ENCODE assay signal across 8 cellular contexts in the genomic region with DNA sequence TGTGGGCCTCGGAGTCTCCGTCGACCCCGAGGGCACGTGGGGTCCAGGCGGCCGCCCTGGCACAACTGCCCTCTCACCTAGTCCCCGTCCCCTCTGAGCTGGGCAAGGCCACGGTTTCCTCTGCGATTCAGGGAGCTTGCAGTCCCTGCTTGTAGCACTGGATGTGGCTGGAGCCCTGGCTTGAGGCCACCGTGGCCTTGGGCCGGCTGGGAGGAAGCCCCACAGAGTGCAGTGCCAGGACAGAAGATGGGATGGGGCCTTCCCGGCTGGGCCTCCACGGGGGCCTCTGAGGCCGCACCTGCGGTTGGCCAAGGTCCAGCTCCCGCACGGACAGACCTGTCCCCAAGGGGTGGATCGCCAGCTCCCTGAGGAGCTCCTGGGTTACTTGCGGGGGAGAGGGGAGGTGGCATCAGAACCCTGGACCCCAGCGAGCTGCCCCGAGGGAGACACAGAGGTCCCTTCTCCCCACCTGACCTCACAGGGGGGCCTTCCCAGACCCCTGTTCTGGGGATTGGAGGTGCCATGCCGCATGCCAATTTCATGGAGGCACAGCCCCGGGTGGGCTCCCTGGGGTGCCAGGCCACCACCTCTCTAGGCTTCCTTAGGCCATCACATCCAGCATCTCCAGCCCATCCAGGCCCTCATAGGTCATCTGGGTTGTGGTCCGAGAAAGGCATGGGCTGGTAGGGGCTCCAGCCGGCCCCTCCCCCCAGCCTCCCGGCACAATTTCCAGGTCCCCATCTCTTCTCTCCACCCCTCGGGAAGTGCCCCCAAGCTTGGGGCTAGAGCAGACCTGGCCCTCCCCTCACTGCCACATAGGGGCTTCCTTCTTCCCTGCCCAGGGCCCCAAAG.
DNase-seq lines count a peak whose midpoint lies in the region; ATAC-seq and TF ChIP-seq lines count a peak whose summit lies in the region.

No MANE protein-coding gene starts in this region.

- H3K4me1 ChIP-seq in CD8-positive, alpha-beta T cell (ENCODE audit: insufficient read depth, low read length) = peaks cover 36% of the 10 kb centered on the region
- H3K4me1 ChIP-seq in RWPE2 (ENCODE audit: insufficient read depth, poor library complexity, severe bottlenecking) = no peaks in the 10 kb centered on the region

- no peaks in the 10 kb centered on the region for H3K9me3 ChIP-seq in CD8-positive, alpha-beta T cell (ENCODE audit: low read length)
- no peaks in the 10 kb centered on the region for H3K9me3 ChIP-seq in RWPE2 (ENCODE audit: severe bottlenecking)

- POLR2A ChIA-PET in CD8-positive, alpha-beta T cell (lab: Charles Lee) = interaction anchor here (3.7 kb wide), 1 partner anchor 10 kb away, joined by 30 read pairs; no protein-coding TSS in a partner anchor

- H3K27ac Mint-ChIP-seq in CD8-positive, alpha-beta T cell = peak overlapping the region; percentile 90
- H3K27ac Mint-ChIP-seq in type B pancreatic cell = no peak overlapping the region

- no peak overlapping the region for H3K27ac ChIP-seq in CD8-positive, alpha-beta T cell (ENCODE audit: low read depth, low read length)
- H3K27ac ChIP-seq in RWPE2 (ENCODE audit: poor library complexity, severe bottlenecking) (peak overlapping the region; percentile 34), brain microvascular endothelial cell (no peak overlapping the region)

- peaks cover 30% of the 10 kb centered on the region for H3K36me3 Mint-ChIP-seq in CD8-positive, alpha-beta T cell
- H3K36me3 Mint-ChIP-seq in type B pancreatic cell = peaks cover 11% of the 10 kb centered on the region

- in situ Hi-C loops in brain microvascular endothelial cell (cut with HindIII; ENCODE audit: low pct_ligation_motif_present, low sequenced_read_pairs) = loop anchor here (25.0 kb wide), 1 partner anchor 98 kb away; no protein-coding TSS in a partner anchor

- no peak overlapping the region for H3K4me3 Mint-ChIP-seq in CD8-positive, alpha-beta T cell
- no peak overlapping the region for H3K4me3 Mint-ChIP-seq in type B pancreatic cell

- no peaks in the 10 kb centered on the region for H3K27me3 Mint-ChIP-seq in CD8-positive, alpha-beta T cell (ENCODE audit: low read depth)
- no peaks in the 10 kb centered on the region for H3K27me3 Mint-ChIP-seq in type B pancreatic cell

- TF ChIP-seq CTCF in CD8-positive, alpha-beta T cell (IDR thresholded peaks at IDR 0.05) = no peak
- TF ChIP-seq CTCF in RWPE2 (IDR thresholded peaks at IDR 0.05; ENCODE audit: poor library complexity, severe bottlenecking) = no peak
- TF ChIP-seq CTCF in type B pancreatic cell (conservative IDR thresholded peaks at IDR 0.05) = no peak
- TF ChIP-seq CTCF in brain microvascular endothelial cell (IDR thresholded peaks at IDR 0.05; ENCODE audit: low read depth, low read length, missing control alignments) = no peak

- ATAC-seq in CD8-positive, alpha-beta T cell = no peak
- ATAC-seq in RWPE2 (ENCODE audit: low read depth) = no peak
- no peak for ATAC-seq in left ventricle myocardium superior
- ATAC-seq in sciatic nerve = peak; percentile 3
- ATAC-seq in HG03439 (IDR thresholded peaks at IDR 0.05; ENCODE audit: unreplicated experiment) = no peak

- intact Hi-C loops in CD8-positive, alpha-beta T cell (cut with DNase I, micrococcal nuclease) = loop anchor here (10.0 kb wide), 3 partner anchors 214 to 274 kb away; a partner anchor contains a TSS
- intact Hi-C loops in left ventricle myocardium superior (cut with micrococcal nuclease) (no loop called here), sciatic nerve (cut with DNase I) (no loop called here)

- peaks cover 11% of the 10 kb centered on the region for H3K36me3 ChIP-seq in CD8-positive, alpha-beta T cell (ENCODE audit: insufficient read depth, low read length)
- H3K36me3 ChIP-seq in RWPE2 (ENCODE audit: low read depth) = peaks cover 24% of the 10 kb centered on the region
- H3K36me3 ChIP-seq in brain microvascular endothelial cell (replicated peaks) = peaks cover 36% of the 10 kb centered on the region

- CTCF ChIA-PET in CD8-positive, alpha-beta T cell (lab: Charles Lee) = interaction anchor here (0.6 to 6.0 kb wide), 5 partner anchors 77 to 115 kb away, joined by 3 to 31 read pairs (median 3); a partner anchor contains a TSS

- no peaks in the 10 kb centered on the region for H3K9me3 Mint-ChIP-seq in CD8-positive, alpha-beta T cell
- no peaks in the 10 kb centered on the region for H3K9me3 Mint-ChIP-seq in type B pancreatic cell

- peaks cover 21% of the 10 kb centered on the region for H3K4me1 Mint-ChIP-seq in CD8-positive, alpha-beta T cell (ENCODE audit: low read depth)
- H3K4me1 Mint-ChIP-seq in type B pancreatic cell (ENCODE audit: unreplicated experiment) = no peaks in the 10 kb centered on the region

- no peak for DNase-seq in CD8-positive, alpha-beta T cell
- DNase-seq in RWPE2 (ENCODE audit: low spot score) (no peak), left ventricle myocardium superior (peak; percentile 65), sciatic nerve (ENCODE audit: low spot score) (no peak), SIG-M5 treated with dmso at 0.1 percent for 504 hours (lab: John Stamatoyannopoulos, UW; ENCODE audit: unreplicated experiment) (no peak), type B pancreatic cell (ENCODE audit: extremely low spot score, unreplicated experiment) (no peak), brain microvascular endothelial cell (no peak)

- no peak overlapping the region for H3K4me3 ChIP-seq in CD8-positive, alpha-beta T cell (ENCODE audit: low read depth, low read length)
- H3K4me3 ChIP-seq in RWPE2 (ENCODE audit: severe bottlenecking) (no peak overlapping the region), brain microvascular endothelial cell (ENCODE audit: low read depth, low read length) (no peak overlapping the region)

- no peaks in the 10 kb centered on the region for H3K27me3 ChIP-seq in CD8-positive, alpha-beta T cell (ENCODE audit: insufficient read depth, low read length)
- H3K27me3 ChIP-seq in RWPE2 (ENCODE audit: insufficient read depth, poor library complexity, severe bottlenecking) (no peaks in the 10 kb centered on the region), brain microvascular endothelial cell (replicated peaks) (no peaks in the 10 kb centered on the region)

Comparison
In these comparisons a context has a peak if more than half of its experiments do, and no peak if none do; other contexts are left out.
1. intact Hi-C loops: an anchor here in CD8-positive, alpha-beta T cell (10.0 kb wide); none called in left ventricle myocardium superior and sciatic nerve.